9 cellular contexts compared by ENCODE assay signal in the genomic region with DNA sequence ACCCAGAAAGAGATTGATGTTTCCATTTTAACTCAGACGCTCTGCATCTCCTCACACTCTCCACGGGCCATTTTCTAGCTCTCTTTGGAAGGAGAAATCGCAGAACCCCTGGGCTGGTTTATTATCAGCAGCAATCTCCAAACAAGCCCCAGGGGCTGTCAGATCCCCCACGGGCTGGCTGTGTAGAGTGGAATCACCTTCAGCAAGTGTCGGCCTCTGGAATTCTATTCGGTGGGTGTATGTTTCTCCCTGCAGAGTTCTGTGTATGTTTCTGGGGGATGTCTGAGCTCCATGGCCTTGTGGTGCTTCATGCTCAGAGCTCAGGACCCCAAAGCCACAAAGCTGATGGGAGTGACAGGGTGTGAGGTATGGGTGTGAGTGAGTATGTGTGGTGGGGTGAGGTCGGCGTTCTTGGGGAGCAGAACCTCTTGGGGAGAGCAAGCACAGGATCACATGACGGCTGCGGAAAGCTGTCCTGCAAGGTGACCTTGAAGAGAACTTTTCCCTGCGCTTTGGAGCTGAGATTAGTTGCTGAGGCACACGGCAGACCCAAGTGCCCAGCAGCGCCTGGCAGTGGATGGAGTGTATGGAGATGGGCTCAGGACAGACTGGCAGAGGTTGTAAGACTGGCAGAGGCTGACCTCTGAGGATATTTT. TPM values are rescaled to one million over a fixed set of nuclear protein-coding genes. Genes with fewer than 3 reads are reported as not detected.
DNase-seq lines count a peak whose midpoint lies in the region; ATAC-seq and TF ChIP-seq lines count a peak whose summit lies in the region.
"Had no signal": no experiment of that assay in that cellular context is flagged by ENCODE, and none has a peak within 500 bp of the region (broad histone marks: within the 10 kb centered on the region; RNA-seq: fewer than 3 reads in every experiment).

No MANE protein-coding gene starts in this region.

- no peaks in the 10 kb centered on the region for H3K27me3 ChIP-seq in SK-N-SH (ENCODE audit: insufficient read depth)
- no peaks in the 10 kb centered on the region for H3K27me3 ChIP-seq in neural progenitor cell
- no peaks in the 10 kb centered on the region for H3K27me3 ChIP-seq in upper lobe of left lung

- intact Hi-C loops in Right ventricle myocardium superior (cut with DNase I) = loop anchor here (5.0 kb wide), 1 partner anchor 34 kb away; no protein-coding TSS in a partner anchor

- DNase-seq in SK-N-SH (no peak), Right ventricle myocardium superior (no peak), neural progenitor cell (ENCODE audit: low spot score) (no peak), upper lobe of left lung (no peak), AG08395 (ENCODE audit: low spot score) (no peak), OCI-M1 (lab: John Stamatoyannopoulos, UW) (no peak)
- DNase-seq: activated T-cell treated with anti-CD3 and anti-CD28 coated beads, Interleukin-2, amount 50 U/mL, for 24 hours had no signal

- peak overlapping the region; percentile 78 for H3K4me2 ChIP-seq in SK-N-SH
- H3K4me2 ChIP-seq in neural progenitor cell = no peak overlapping the region

- peak overlapping the region; percentile 33 for H3K27ac Mint-ChIP-seq in neural progenitor cell
- H3K27ac Mint-ChIP-seq in stimulated activated memory B cell treated with anti-CD40 and anti-IgM and Interleukin-4, amounts not matched to agents 10 μg/mL and 1 μg/mL and 100 μg/mL, for 72 hours = no peak overlapping the region
- H3K27ac Mint-ChIP-seq: activated T-cell treated with anti-CD3 and anti-CD28 coated beads, Interleukin-2, amount 50 U/mL, for 24 hours; HFFc6 had no signal

- ATAC-seq in Right ventricle myocardium superior (ENCODE audit: poor library complexity) = peak; percentile 53
- ATAC-seq in upper lobe of left lung (ENCODE audit: low FRiP score in 2 of 2) = no peak
- no peak for ATAC-seq in stimulated activated memory B cell treated with anti-CD40 and anti-IgM and Interleukin-4, amounts not matched to agents 10 μg/mL and 1 μg/mL and 100 μg/mL, for 72 hours

- CTCF ChIA-PET in SK-N-SH (lab: Yijun Ruan, JAX) = interaction anchor here (0.6 to 3.4 kb wide), 49 partner anchors 10 to 688 kb away, joined by 3 to 40 read pairs (median 4); partner anchors contain the start of genes CYB5RL, MRPL37 and SSBP3

- peaks cover 29% of the 10 kb centered on the region for H3K4me1 Mint-ChIP-seq in neural progenitor cell
- H3K4me1 Mint-ChIP-seq in stimulated activated memory B cell treated with anti-CD40 and anti-IgM and Interleukin-4, amounts not matched to agents 10 μg/mL and 1 μg/mL and 100 μg/mL, for 72 hours = no peaks in the 10 kb centered on the region

- no peaks in the 10 kb centered on the region for H3K36me3 Mint-ChIP-seq in neural progenitor cell
- no peaks in the 10 kb centered on the region for H3K36me3 Mint-ChIP-seq in stimulated activated memory B cell treated with anti-CD40 and anti-IgM and Interleukin-4, amounts not matched to agents 10 μg/mL and 1 μg/mL and 100 μg/mL, for 72 hours

- no peak for TF ChIP-seq RAD21 in SK-N-SH (IDR thresholded peaks at IDR 0.05; ENCODE audit: low read length)

- H3K4me3 ChIP-seq in SK-N-SH (ENCODE audit: low read depth in 2 of 2, low read length in 1 of 2) = peak overlapping the region; percentile 41 to 44; a peak in 3 of 4 replicates
- no peak overlapping the region for H3K4me3 ChIP-seq in neural progenitor cell
- peak overlapping the region in 3 of 4 donors; percentile 18 to 36 (median 31) for H3K4me3 ChIP-seq in upper lobe of left lung

- peaks cover 10% of the 10 kb centered on the region for H3F3A ChIP-seq in SK-N-SH (replicated peaks; ENCODE audit: insufficient read depth)
- peaks cover 8% of the 10 kb centered on the region for H3F3A ChIP-seq in neural progenitor cell (ENCODE audit: low read depth)

- H3K36me3 ChIP-seq in SK-N-SH (replicated peaks in 1 of 2; ENCODE audit: control insufficient read depth in 1 of 2, insufficient read depth in 2 of 2, low read length in 1 of 2) (peaks cover 0 to 3% of the 10 kb centered on the region in 2 experiments), neural progenitor cell (no peaks in the 10 kb centered on the region), upper lobe of left lung (no peaks in the 10 kb centered on the region)

- POLR2A ChIA-PET in SK-N-SH (lab: Yijun Ruan, JAX) = interaction anchor here (0.6 to 1.9 kb wide), 10 partner anchors 11 to 496 kb away, joined by 3 to 13 read pairs (median 4); partner anchors contain the start of gene TMEM59

- no peaks in the 10 kb centered on the region for H4K20me1 ChIP-seq in SK-N-SH (ENCODE audit: insufficient read depth)
- H4K20me1 ChIP-seq in neural progenitor cell (ENCODE audit: low read depth) = no peaks in the 10 kb centered on the region

- H3K4me1 ChIP-seq in SK-N-SH (ENCODE audit: control insufficient read depth in 1 of 2, insufficient read depth in 2 of 2, low read depth in 1 of 2, low read length in 1 of 2) (peaks cover 21 to 57% of the 10 kb centered on the region in 2 experiments), neural progenitor cell (peaks cover 6% of the 10 kb centered on the region), upper lobe of left lung (peaks cover 6 to 19% (median 11%) of the 10 kb centered on the region in 4 donors)

- H3K9me2 ChIP-seq in SK-N-SH = no peaks in the 10 kb centered on the region

- no peak overlapping the region for H3K4me3 Mint-ChIP-seq in neural progenitor cell
- H3K4me3 Mint-ChIP-seq in stimulated activated memory B cell treated with anti-CD40 and anti-IgM and Interleukin-4, amounts not matched to agents 10 μg/mL and 1 μg/mL and 100 μg/mL, for 72 hours = no peak overlapping the region
- H3K4me3 Mint-ChIP-seq: activated T-cell treated with anti-CD3 and anti-CD28 coated beads, Interleukin-2, amount 50 U/mL, for 24 hours; HFFc6 had no signal

- no peak for TF ChIP-seq POLR2A in upper lobe of left lung (IDR thresholded peaks at IDR 0.05)

- H3K27me3 Mint-ChIP-seq in neural progenitor cell (ENCODE audit: insufficient read depth, low read depth) = peaks cover 3% of the 10 kb centered on the region
- H3K27me3 Mint-ChIP-seq in stimulated activated memory B cell treated with anti-CD40 and anti-IgM and Interleukin-4, amounts not matched to agents 10 μg/mL and 1 μg/mL and 100 μg/mL, for 72 hours = peaks cover 19% of the 10 kb centered on the region
- H3K27me3 Mint-ChIP-seq: activated T-cell treated with anti-CD3 and anti-CD28 coated beads, Interleukin-2, amount 50 U/mL, for 24 hours had no signal

- H3K9ac ChIP-seq in SK-N-SH = peak overlapping the region; percentile 66
- no peak overlapping the region for H3K9ac ChIP-seq in neural progenitor cell

- TF ChIP-seq CTCF in SK-N-SH (IDR thresholded peaks at IDR 0.05) (no peak), neural progenitor cell (IDR thresholded peaks at IDR 0.05) (no peak), upper lobe of left lung (IDR thresholded peaks at IDR 0.05) (no peak)

- H3K27ac ChIP-seq in SK-N-SH (ENCODE audit: low read depth in 2 of 2, low read length in 1 of 2) (peak overlapping the region; percentile 82 to 96; a peak in 3 of 4 replicates), neural progenitor cell (no peak overlapping the region), upper lobe of left lung (peak overlapping the region in 1 of 4 donors; percentile 65)

- H3K9me3 Mint-ChIP-seq in neural progenitor cell = no peaks in the 10 kb centered on the region
- no peaks in the 10 kb centered on the region for H3K9me3 Mint-ChIP-seq in stimulated activated memory B cell treated with anti-CD40 and anti-IgM and Interleukin-4, amounts not matched to agents 10 μg/mL and 1 μg/mL and 100 μg/mL, for 72 hours
- H3K9me3 Mint-ChIP-seq: activated T-cell treated with anti-CD3 and anti-CD28 coated beads, Interleukin-2, amount 50 U/mL, for 24 hours; HFFc6 had no signal

- H2AFZ ChIP-seq in SK-N-SH (ENCODE audit: low read depth) (peak overlapping the region; percentile 92), neural progenitor cell (replicated peaks) (no peak overlapping the region)

- WGBS in SK-N-SH (ENCODE audit: low lambda C conversion rate) = 51% methylated on average over 13 of the region's 13 CpGs
- 49 to 56% methylated on average over 13 of the region's 13 CpGs for WGBS in upper lobe of left lung, 2 donors

- TF ChIP-seq EP300 in SK-N-SH (IDR thresholded peaks at IDR 0.05; ENCODE audit: borderline replicate concordance in 1 of 2, low read depth in 1 of 2, low read length in 1 of 2) (no peak), upper lobe of left lung (IDR thresholded peaks at IDR 0.05) (no peak)

- H3K9me3 ChIP-seq in SK-N-SH (no peaks in the 10 kb centered on the region), neural progenitor cell (ENCODE audit: low read depth) (no peaks in the 10 kb centered on the region), upper lobe of left lung (no peaks in the 10 kb centered on the region)

- H3K79me2 ChIP-seq in SK-N-SH (ENCODE audit: insufficient read depth) (no peaks in the 10 kb centered on the region; the same call in 1 of the 2 replicates), neural progenitor cell (ENCODE audit: low read depth) (no peaks in the 10 kb centered on the region)

TF ChIP-seq in SK-N-SH, 30 proteins besides CTCF, POLR2A, EP300 and RAD21:
- TF ChIP-seq YY1 (IDR thresholded peaks at IDR 0.05; ENCODE audit: low read depth) (no peak), GATA2 (CRISPR knock-in tag; IDR thresholded peaks at IDR 0.05) (0 out of 2 replicates have a peak, but pooled peaks have one; percentile 27)

RNA-seq across cellular contexts. Expression of gene ACOT11, which starts 0.5 kb away (rescaled TPM):
- 6.9 and 7.2 TPM in 2 replicates for polyA plus RNA-seq in SK-N-SH (2012; rRNA removed)
- polyA plus RNA-seq in SK-N-SH (2012; cell fraction: cytosol; rRNA removed) = 2.2 and 3.3 TPM in 2 replicates
- 18.0 and 20.4 TPM in 2 replicates for polyA plus RNA-seq in SK-N-SH (2012; cell fraction: nucleus; rRNA removed)
- total RNA-seq in Right ventricle myocardium superior (38.5 TPM), neural progenitor cell (ENCODE audit: low replicate concordance) (0.51 and 1.7 TPM in 2 replicates), upper lobe of left lung (10 to 100 TPM in 1 of 6 donors, 1 to 10 TPM in 5; 2.3 to 13.6 (median 7.0) TPM)
